In genomic region chr7:6030988-6031387, GRCh38 we compare ENCODE assay signal across 1 cellular context.
TF ChIP-seq lines count a peak whose summit lies in the region.

ANKRD61 (plus strand) TSS chr7:6031376; CDS start chr7:6031376, 0 bp downstream.

TF ChIP-seq in WTC11, 78 proteins besides CTCF, POLR2A, EP300 and RAD21 (continued from another document):
- TF ChIP-seq PRRX2 (CRISPR knock-in tag; IDR thresholded peaks at IDR 0.05) (no peak), ERG (CRISPR knock-in tag; IDR thresholded peaks at IDR 0.05) (no peak), ESRRA (CRISPR knock-in tag; IDR thresholded peaks at IDR 0.05; ENCODE audit: borderline replicate concordance) (no peak), KAT7 (CRISPR knock-in tag; IDR thresholded peaks at IDR 0.05; ENCODE audit: borderline replicate concordance) (no peak), IRF1 (CRISPR knock-in tag; IDR thresholded peaks at IDR 0.05) (no peak), SMAD3 (CRISPR knock-in tag; IDR thresholded peaks at IDR 0.05; ENCODE audit: borderline replicate concordance) (no peak), STAT6 (CRISPR knock-in tag; conservative IDR thresholded peaks at IDR 0.05; ENCODE audit: low read depth) (no peak), ELF4 (CRISPR knock-in tag; IDR thresholded peaks at IDR 0.05; ENCODE audit: low read depth) (no peak)
